Comparison of ENCODE assay signal across 6 cellular contexts in genomic region chr11:66315921-66316811, GRCh38. TPM values are rescaled to one million over a fixed set of nuclear protein-coding genes. Genes with fewer than 3 reads are reported as not detected.
A peak's percentile ranks its signal among the peaks of the same experiment; 100 is the strongest.
DNase-seq lines count a peak whose midpoint lies in the region; ATAC-seq and TF ChIP-seq lines count a peak whose summit lies in the region.

No MANE protein-coding gene starts in this region.

- H3K36me3 ChIP-seq in osteoblast (ENCODE audit: insufficient read depth, low read length), result no peaks in the 10 kb centered on the region

- peak overlapping the region; percentile 24 for H3K4me3 ChIP-seq in astrocyte of the cerebellum (ENCODE audit: low read depth, low read length)
- peak overlapping the region; percentile 75 for H3K4me3 ChIP-seq in osteoblast (ENCODE audit: insufficient read depth, low read length)

- DNase-seq in EH (ENCODE audit: low read depth) (peak; percentile 44), astrocyte of the cerebellum (ENCODE audit: low read depth) (no peak), osteoblast (ENCODE audit: insufficient read length, low spot score, missing footprints) (peak; percentile 77), Kasumi-1 (lab: John Stamatoyannopoulos, UW) (no peak)
- DNase-seq in activated CD4-positive, CD25-positive, alpha-beta regulatory T cell treated with anti-CD3 and anti-CD28 coated beads, Interleukin-2, amount 50 U/mL, for 72 hours, result no peak

- H3K27ac ChIP-seq in osteoblast (ENCODE audit: low read depth, low read length), result peak overlapping the region; percentile 94

- H3K79me2 ChIP-seq in osteoblast (ENCODE audit: insufficient read depth, low read length), result peaks cover 33% of the 10 kb centered on the region

- no peaks in the 10 kb centered on the region for H3K9me3 ChIP-seq in osteoblast (ENCODE audit: low read depth, low read length)

- TF ChIP-seq CTCF in astrocyte of the cerebellum (IDR thresholded peaks at IDR 0.05; ENCODE audit: low read depth, low read length, missing control alignments) (no peak), osteoblast (IDR thresholded peaks at IDR 0.05; ENCODE audit: extremely low read depth, low read depth, low read length) (no peak)

- no peak overlapping the region for H2AFZ ChIP-seq in osteoblast (ENCODE audit: low read length)

- in situ Hi-C loops in astrocyte of the cerebellum (cut with HindIII; ENCODE audit: low sequenced_read_pairs), result no loop called here

- no peak for ATAC-seq in GM21529 (IDR thresholded peaks at IDR 0.05; ENCODE audit: unreplicated experiment)

- H4K20me1 ChIP-seq in osteoblast (ENCODE audit: insufficient read depth, low read length), result peaks cover 25% of the 10 kb centered on the region

- peak overlapping the region; percentile 96 for H3K4me2 ChIP-seq in osteoblast (ENCODE audit: insufficient read depth, low read length)

- H3K27me3 ChIP-seq in osteoblast (ENCODE audit: insufficient read depth, low read length), result no peaks in the 10 kb centered on the region

- H3K4me1 ChIP-seq in osteoblast (ENCODE audit: insufficient read depth, low read length), result peaks cover 59% of the 10 kb centered on the region

RNA-seq across cellular contexts. Expression of gene CD248, which starts 0.7 kb away (rescaled TPM):
- total RNA-seq in osteoblast, result 103 and 107 TPM in 2 replicates

RNA-seq across cellular contexts. Expression of gene RIN1, which starts 20.1 kb away (rescaled TPM):
- 27.1 and 31.8 TPM in 2 replicates for total RNA-seq in osteoblast

RNA-seq across cellular contexts. Expression of gene TMEM151A, which starts 24.5 kb away (rescaled TPM):
- total RNA-seq in osteoblast, result 0.29 and 0.36 TPM in 2 replicates

RNA-seq across cellular contexts. Expression of gene YIF1A, which starts 27.2 kb away (rescaled TPM):
- 165 and 182 TPM in 2 replicates for total RNA-seq in osteoblast

RNA-seq across cellular contexts. Expression of gene BRMS1, which starts 28.7 kb away (rescaled TPM):
- 43.0 and 43.1 TPM in 2 replicates for total RNA-seq in osteoblast

Comparison
In these comparisons a context has a peak if more than half of its experiments do, and no peak if none do; other contexts are left out.
1. DNase-seq: peak in EH (single experiment) and osteoblast (single experiment); none in astrocyte of the cerebellum (single experiment), activated CD4-positive, CD25-positive, alpha-beta regulatory T cell treated with anti-CD3 and anti-CD28 coated beads, Interleukin-2, amount 50 U/mL, for 72 hours (single experiment) and Kasumi-1 (0 of 2).